ENCODE assay signal across 1 cellular context in the genomic region with DNA sequence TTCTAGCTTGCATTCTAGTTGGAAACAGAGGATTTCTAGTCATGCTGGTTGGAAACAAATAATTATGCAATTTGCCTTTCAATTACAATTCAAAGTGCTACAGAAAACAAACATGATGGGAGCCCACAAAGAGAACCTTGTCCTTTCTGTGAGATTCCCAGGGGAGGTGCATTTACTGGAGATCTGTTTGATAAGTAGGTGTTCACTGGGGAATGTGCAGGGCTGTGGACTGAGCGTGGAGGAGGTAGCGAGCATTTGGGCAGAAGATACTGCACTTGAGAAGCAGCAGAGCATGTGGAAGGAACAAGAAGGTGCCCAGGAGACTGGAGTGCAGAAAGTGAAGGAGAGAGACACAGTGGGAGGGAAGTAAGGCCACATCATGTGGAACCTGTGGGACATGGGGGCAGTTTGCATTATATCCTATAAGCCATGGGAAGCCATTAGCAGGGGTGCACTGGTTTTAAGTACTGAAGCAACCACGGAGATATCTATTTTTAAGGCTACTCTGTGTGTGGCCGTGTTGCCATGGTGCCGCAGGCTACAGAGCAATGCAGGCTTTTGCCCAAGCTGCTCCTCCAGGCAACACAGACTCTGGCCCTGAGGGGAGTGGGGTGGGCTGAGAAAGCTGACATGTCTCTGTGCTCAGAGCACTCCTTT.
TF ChIP-seq lines count a peak whose summit lies in the region.

No MANE protein-coding gene starts in this region.

TF ChIP-seq in HepG2, 621 proteins besides CTCF, POLR2A, EP300 and RAD21 (continued from another document and continues in another):
- TF ChIP-seq NONO (IDR thresholded peaks at IDR 0.05) = no peak
- peak; percentile 88 for TF ChIP-seq NONO (CRISPR knock-in tag; conservative IDR thresholded peaks at IDR 0.05)
- no peak for TF ChIP-seq ZNF34 (CRISPR knock-in tag; IDR thresholded peaks at IDR 0.05; ENCODE audit: borderline replicate concordance)
- TF ChIP-seq SP4 (CRISPR knock-in tag; IDR thresholded peaks at IDR 0.05) = peak; percentile 50; the same call in 1 of the 2 replicates
- TF ChIP-seq IKZF1 (IDR thresholded peaks at IDR 0.05) = no peak
- no peak for TF ChIP-seq MTF1 (CRISPR knock-in tag; IDR thresholded peaks at IDR 0.05)
- no peak for TF ChIP-seq JARID2 (CRISPR knock-in tag; IDR thresholded peaks at IDR 0.05; ENCODE audit: insufficient replicate concordance)
- no peak for TF ChIP-seq NFIB (CRISPR knock-in tag; IDR thresholded peaks at IDR 0.05; ENCODE audit: borderline replicate concordance)
- TF ChIP-seq, protein P1, sequence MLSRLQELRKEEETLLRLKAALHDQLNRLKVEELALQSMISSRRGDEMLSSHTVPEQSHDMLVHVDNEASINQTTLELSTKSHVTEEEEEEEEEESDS (CRISPR knock-in tag; IDR thresholded peaks at IDR 0.05; ENCODE audit: borderline replicate concordance) = no peak
- no peak; the same call in 1 of the 2 replicates for TF ChIP-seq TSC22D2 (CRISPR knock-in tag; IDR thresholded peaks at IDR 0.05; ENCODE audit: borderline replicate concordance)
- no peak for TF ChIP-seq CBFB (CRISPR knock-in tag; IDR thresholded peaks at IDR 0.05)
- peak; percentile 58; the same call in 1 of the 2 replicates for TF ChIP-seq POLR2AphosphoS5 (IDR thresholded peaks at IDR 0.05; ENCODE audit: low read depth, low read length)
- TF ChIP-seq ZBTB8A (CRISPR knock-in tag; IDR thresholded peaks at IDR 0.05; ENCODE audit: borderline replicate concordance, low read depth) = no peak
- 0 out of 2 replicates have a peak, but pooled peaks have one; percentile 45 for TF ChIP-seq RCOR2 (CRISPR knock-in tag; IDR thresholded peaks at IDR 0.05)
- peak; percentile 94; the same call in 1 of the 2 replicates for TF ChIP-seq NCOR1 (IDR thresholded peaks at IDR 0.05; ENCODE audit: borderline replicate concordance, low read length)
- no peak for TF ChIP-seq ATF7-NPFF (CRISPR knock-in tag; IDR thresholded peaks at IDR 0.05; ENCODE audit: low read depth)
- TF ChIP-seq SALL1 (CRISPR knock-in tag; IDR thresholded peaks at IDR 0.05) = peak; percentile 62
- no peak for TF ChIP-seq MAFF (IDR thresholded peaks at IDR 0.05; ENCODE audit: low read depth, low read length)
- TF ChIP-seq, protein P2, sequence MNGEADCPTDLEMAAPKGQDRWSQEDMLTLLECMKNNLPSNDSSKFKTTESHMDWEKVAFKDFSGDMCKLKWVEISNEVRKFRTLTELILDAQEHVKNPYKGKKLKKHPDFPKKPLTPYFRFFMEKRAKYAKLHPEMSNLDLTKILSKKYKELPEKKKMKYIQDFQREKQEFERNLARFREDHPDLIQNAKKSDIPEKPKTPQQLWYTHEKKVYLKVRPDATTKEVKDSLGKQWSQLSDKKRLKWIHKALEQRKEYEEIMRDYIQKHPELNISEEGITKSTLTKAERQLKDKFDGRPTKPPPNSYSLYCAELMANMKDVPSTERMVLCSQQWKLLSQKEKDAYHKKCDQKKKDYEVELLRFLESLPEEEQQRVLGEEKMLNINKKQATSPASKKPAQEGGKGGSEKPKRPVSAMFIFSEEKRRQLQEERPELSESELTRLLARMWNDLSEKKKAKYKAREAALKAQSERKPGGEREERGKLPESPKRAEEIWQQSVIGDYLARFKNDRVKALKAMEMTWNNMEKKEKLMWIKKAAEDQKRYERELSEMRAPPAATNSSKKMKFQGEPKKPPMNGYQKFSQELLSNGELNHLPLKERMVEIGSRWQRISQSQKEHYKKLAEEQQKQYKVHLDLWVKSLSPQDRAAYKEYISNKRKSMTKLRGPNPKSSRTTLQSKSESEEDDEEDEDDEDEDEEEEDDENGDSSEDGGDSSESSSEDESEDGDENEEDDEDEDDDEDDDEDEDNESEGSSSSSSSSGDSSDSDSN (CRISPR knock-in tag; IDR thresholded peaks at IDR 0.05) = no peak; the same call in 1 of the 2 replicates
- TF ChIP-seq TGIF2 (CRISPR knock-in tag; IDR thresholded peaks at IDR 0.05) = no peak
- peak; percentile 72 for TF ChIP-seq PPARG (CRISPR knock-in tag; conservative IDR thresholded peaks at IDR 0.05)
- TF ChIP-seq, protein P3, sequence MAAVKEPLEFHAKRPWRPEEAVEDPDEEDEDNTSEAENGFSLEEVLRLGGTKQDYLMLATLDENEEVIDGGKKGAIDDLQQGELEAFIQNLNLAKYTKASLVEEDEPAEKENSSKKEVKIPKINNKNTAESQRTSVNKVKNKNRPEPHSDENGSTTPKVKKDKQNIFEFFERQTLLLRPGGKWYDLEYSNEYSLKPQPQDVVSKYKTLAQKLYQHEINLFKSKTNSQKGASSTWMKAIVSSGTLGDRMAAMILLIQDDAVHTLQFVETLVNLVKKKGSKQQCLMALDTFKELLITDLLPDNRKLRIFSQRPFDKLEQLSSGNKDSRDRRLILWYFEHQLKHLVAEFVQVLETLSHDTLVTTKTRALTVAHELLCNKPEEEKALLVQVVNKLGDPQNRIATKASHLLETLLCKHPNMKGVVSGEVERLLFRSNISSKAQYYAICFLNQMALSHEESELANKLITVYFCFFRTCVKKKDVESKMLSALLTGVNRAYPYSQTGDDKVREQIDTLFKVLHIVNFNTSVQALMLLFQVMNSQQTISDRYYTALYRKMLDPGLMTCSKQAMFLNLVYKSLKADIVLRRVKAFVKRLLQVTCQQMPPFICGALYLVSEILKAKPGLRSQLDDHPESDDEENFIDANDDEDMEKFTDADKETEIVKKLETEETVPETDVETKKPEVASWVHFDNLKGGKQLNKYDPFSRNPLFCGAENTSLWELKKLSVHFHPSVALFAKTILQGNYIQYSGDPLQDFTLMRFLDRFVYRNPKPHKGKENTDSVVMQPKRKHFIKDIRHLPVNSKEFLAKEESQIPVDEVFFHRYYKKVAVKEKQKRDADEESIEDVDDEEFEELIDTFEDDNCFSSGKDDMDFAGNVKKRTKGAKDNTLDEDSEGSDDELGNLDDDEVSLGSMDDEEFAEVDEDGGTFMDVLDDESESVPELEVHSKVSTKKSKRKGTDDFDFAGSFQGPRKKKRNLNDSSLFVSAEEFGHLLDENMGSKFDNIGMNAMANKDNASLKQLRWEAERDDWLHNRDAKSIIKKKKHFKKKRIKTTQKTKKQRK (IDR thresholded peaks at IDR 0.05; ENCODE audit: low read length) = no peak
- TF ChIP-seq ZNF841 (CRISPR knock-in tag; IDR thresholded peaks at IDR 0.05; ENCODE audit: borderline replicate concordance) = 0 out of 2 replicates have a peak, but pooled peaks have one; percentile 54
- no peak for TF ChIP-seq KAT7 (CRISPR knock-in tag; IDR thresholded peaks at IDR 0.05; ENCODE audit: borderline replicate concordance)
- TF ChIP-seq, protein P4, sequence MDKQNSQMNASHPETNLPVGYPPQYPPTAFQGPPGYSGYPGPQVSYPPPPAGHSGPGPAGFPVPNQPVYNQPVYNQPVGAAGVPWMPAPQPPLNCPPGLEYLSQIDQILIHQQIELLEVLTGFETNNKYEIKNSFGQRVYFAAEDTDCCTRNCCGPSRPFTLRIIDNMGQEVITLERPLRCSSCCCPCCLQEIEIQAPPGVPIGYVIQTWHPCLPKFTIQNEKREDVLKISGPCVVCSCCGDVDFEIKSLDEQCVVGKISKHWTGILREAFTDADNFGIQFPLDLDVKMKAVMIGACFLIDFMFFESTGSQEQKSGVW (CRISPR knock-in tag; IDR thresholded peaks at IDR 0.05; ENCODE audit: borderline replicate concordance) = no peak
- no peak for TF ChIP-seq ZEB1 (IDR thresholded peaks at IDR 0.05; ENCODE audit: insufficient replicate concordance, low read depth)
- TF ChIP-seq CBX5 (CRISPR knock-in tag; IDR thresholded peaks at IDR 0.05; ENCODE audit: borderline replicate concordance) = peak; percentile 20; the same call in 1 of the 2 replicates
- TF ChIP-seq ZNF160 (CRISPR knock-in tag; IDR thresholded peaks at IDR 0.05) = no peak
- TF ChIP-seq ZFP90 (CRISPR knock-in tag; IDR thresholded peaks at IDR 0.05; ENCODE audit: borderline replicate concordance) = no peak
- TF ChIP-seq ZSCAN25 (CRISPR knock-in tag; IDR thresholded peaks at IDR 0.05) = peak; percentile 92
- no peak for TF ChIP-seq ZNF775 (CRISPR knock-in tag; IDR thresholded peaks at IDR 0.05; ENCODE audit: borderline replicate concordance)
- no peak for TF ChIP-seq WIZ (CRISPR knock-in tag; IDR thresholded peaks at IDR 0.05)
- TF ChIP-seq ZNF264 (CRISPR knock-in tag; IDR thresholded peaks at IDR 0.05) = no peak
- no peak for TF ChIP-seq ZNF317 (CRISPR knock-in tag; IDR thresholded peaks at IDR 0.05)
- TF ChIP-seq KMT2B (CRISPR knock-in tag; IDR thresholded peaks at IDR 0.05) = no peak
- TF ChIP-seq SOX6 (IDR thresholded peaks at IDR 0.05) = no peak
- peak; percentile 95 for TF ChIP-seq SOX6 (CRISPR knock-in tag; IDR thresholded peaks at IDR 0.05)
- peak; percentile 18 for TF ChIP-seq XRCC5 (optimal IDR thresholded peaks at IDR 0.05; ENCODE audit: low read length)
- TF ChIP-seq PAF1 (CRISPR knock-in tag; IDR thresholded peaks at IDR 0.05) = no peak
- TF ChIP-seq RFX1 (IDR thresholded peaks at IDR 0.05) = peak; percentile 45; the same call in 1 of the 2 replicates
- TF ChIP-seq SRSF4 (IDR thresholded peaks at IDR 0.05; ENCODE audit: low read depth, low read length, poor library complexity, severe bottlenecking) = no peak
- TF ChIP-seq, protein P5, sequence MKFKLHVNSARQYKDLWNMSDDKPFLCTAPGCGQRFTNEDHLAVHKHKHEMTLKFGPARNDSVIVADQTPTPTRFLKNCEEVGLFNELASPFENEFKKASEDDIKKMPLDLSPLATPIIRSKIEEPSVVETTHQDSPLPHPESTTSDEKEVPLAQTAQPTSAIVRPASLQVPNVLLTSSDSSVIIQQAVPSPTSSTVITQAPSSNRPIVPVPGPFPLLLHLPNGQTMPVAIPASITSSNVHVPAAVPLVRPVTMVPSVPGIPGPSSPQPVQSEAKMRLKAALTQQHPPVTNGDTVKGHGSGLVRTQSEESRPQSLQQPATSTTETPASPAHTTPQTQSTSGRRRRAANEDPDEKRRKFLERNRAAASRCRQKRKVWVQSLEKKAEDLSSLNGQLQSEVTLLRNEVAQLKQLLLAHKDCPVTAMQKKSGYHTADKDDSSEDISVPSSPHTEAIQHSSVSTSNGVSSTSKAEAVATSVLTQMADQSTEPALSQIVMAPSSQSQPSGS (CRISPR knock-in tag; IDR thresholded peaks at IDR 0.05) = peak; percentile 71
- TF ChIP-seq, protein P6, sequence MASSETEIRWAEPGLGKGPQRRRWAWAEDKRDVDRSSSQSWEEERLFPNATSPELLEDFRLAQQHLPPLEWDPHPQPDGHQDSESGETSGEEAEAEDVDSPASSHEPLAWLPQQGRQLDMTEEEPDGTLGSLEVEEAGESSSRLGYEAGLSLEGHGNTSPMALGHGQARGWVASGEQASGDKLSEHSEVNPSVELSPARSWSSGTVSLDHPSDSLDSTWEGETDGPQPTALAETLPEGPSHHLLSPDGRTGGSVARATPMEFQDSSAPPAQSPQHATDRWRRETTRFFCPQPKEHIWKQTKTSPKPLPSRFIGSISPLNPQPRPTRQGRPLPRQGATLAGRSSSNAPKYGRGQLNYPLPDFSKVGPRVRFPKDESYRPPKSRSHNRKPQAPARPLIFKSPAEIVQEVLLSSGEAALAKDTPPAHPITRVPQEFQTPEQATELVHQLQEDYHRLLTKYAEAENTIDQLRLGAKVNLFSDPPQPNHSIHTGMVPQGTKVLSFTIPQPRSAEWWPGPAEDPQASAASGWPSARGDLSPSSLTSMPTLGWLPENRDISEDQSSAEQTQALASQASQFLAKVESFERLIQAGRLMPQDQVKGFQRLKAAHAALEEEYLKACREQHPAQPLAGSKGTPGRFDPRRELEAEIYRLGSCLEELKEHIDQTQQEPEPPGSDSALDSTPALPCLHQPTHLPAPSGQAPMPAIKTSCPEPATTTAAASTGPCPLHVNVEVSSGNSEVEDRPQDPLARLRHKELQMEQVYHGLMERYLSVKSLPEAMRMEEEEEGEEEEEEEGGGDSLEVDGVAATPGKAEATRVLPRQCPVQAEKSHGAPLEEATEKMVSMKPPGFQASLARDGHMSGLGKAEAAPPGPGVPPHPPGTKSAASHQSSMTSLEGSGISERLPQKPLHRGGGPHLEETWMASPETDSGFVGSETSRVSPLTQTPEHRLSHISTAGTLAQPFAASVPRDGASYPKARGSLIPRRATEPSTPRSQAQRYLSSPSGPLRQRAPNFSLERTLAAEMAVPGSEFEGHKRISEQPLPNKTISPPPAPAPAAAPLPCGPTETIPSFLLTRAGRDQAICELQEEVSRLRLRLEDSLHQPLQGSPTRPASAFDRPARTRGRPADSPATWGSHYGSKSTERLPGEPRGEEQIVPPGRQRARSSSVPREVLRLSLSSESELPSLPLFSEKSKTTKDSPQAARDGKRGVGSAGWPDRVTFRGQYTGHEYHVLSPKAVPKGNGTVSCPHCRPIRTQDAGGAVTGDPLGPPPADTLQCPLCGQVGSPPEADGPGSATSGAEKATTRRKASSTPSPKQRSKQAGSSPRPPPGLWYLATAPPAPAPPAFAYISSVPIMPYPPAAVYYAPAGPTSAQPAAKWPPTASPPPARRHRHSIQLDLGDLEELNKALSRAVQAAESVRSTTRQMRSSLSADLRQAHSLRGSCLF (CRISPR knock-in tag; IDR thresholded peaks at IDR 0.05; ENCODE audit: borderline replicate concordance) = no peak
- TF ChIP-seq SIX1 (CRISPR knock-in tag; IDR thresholded peaks at IDR 0.05; ENCODE audit: borderline replicate concordance) = no peak
- TF ChIP-seq, protein P7, sequence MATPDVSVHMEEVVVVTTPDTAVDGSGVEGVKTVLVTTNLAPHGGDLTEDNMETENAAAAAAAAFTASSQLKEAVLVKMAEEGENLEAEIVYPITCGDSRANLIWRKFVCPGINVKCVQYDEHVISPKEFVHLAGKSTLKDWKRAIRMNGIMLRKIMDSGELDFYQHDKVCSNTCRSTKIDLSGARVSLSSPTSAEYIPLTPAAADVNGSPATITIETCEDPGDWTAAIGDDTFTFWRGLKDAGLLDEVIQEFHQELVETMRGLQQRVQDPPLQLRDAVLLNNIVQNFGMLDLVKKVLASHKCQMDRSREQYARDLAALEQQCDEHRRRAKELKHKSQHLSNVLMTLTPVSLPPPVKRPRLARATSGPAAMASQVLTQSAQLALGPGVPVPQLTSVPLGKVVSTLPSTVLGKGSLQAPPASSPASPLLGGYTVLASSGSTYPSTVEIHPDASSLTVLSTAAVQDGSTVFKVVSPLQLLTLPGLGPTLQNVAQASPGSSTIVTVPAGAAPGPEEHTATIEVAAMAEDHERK (CRISPR knock-in tag; IDR thresholded peaks at IDR 0.05; ENCODE audit: low read depth) = no peak
- no peak for TF ChIP-seq NFE2L1 (CRISPR knock-in tag; IDR thresholded peaks at IDR 0.05; ENCODE audit: borderline replicate concordance)
- TF ChIP-seq ZNF253 (CRISPR knock-in tag; IDR thresholded peaks at IDR 0.05; ENCODE audit: borderline replicate concordance) = no peak
- peak; percentile 77 for TF ChIP-seq HDAC1 (CRISPR knock-in tag; IDR thresholded peaks at IDR 0.05)
- TF ChIP-seq, protein P8, sequence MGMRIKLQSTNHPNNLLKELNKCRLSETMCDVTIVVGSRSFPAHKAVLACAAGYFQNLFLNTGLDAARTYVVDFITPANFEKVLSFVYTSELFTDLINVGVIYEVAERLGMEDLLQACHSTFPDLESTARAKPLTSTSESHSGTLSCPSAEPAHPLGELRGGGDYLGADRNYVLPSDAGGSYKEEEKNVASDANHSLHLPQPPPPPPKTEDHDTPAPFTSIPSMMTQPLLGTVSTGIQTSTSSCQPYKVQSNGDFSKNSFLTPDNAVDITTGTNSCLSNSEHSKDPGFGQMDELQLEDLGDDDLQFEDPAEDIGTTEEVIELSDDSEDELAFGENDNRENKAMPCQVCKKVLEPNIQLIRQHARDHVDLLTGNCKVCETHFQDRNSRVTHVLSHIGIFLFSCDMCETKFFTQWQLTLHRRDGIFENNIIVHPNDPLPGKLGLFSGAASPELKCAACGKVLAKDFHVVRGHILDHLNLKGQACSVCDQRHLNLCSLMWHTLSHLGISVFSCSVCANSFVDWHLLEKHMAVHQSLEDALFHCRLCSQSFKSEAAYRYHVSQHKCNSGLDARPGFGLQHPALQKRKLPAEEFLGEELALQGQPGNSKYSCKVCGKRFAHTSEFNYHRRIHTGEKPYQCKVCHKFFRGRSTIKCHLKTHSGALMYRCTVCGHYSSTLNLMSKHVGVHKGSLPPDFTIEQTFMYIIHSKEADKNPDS (CRISPR knock-in tag; IDR thresholded peaks at IDR 0.05) = 0 out of 2 replicates have a peak, but pooled peaks have one; percentile 9
- no peak for TF ChIP-seq FOXM1 (CRISPR knock-in tag; IDR thresholded peaks at IDR 0.05)
